In the genomic region with DNA sequence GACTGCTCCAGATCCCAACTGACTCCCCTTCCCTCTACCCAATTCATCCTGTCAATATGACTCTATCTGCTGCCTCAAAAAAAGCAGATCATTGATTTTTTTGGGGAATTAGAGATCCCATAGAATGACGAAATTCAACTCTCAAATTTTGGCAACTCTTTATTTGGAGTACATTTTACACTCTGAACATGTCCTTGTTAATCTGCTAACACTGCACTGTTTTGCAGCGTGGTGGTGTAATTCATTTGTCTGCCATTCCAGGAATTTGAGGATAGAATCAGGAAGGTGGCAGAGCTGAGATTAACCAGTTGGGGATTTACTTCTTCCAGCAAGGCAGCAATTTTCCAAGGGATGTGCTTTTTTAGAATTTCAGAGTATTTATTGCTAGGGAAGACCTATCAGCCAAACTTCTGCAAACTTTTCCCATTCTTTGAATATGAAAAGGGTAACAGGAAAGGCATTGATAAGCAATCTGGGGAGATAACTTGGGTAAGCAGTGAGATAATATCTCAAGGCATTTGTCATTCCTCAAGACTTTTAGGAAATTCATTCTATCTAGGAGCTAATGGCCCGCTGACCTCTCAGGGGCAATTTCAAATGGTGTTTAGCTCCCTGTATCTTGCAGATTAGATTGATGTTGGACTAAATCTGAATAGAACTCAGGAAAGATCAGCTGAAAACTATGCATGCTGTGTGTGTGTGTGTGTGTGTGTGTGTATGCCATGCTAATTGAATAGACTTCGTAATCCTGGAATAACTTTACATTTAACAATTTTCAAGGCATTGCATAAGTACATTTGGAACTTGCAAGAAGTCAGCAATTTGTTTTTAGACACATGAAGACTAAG, we compare ENCODE assay signal across 2 cellular contexts.
TF ChIP-seq lines count a peak whose summit lies in the region.

No MANE protein-coding gene starts in this region.

TF ChIP-seq in liver, 16 proteins besides CTCF, POLR2A, EP300 and RAD21:
- TF ChIP-seq REST (IDR thresholded peaks at IDR 0.05), result no peak
- no peak for TF ChIP-seq HNF4G (IDR thresholded peaks at IDR 0.05)
- peak; percentile 49 for TF ChIP-seq TAF1 (conservative IDR thresholded peaks at IDR 0.05)
- TF ChIP-seq ATF3 (IDR thresholded peaks at IDR 0.05), result peak; percentile 71
- peak; percentile 42 for TF ChIP-seq SP1 (IDR thresholded peaks at IDR 0.05)
- TF ChIP-seq RXRA (IDR thresholded peaks at IDR 0.05), result peak; percentile 53
- peak; percentile 19 to 34 for TF ChIP-seq HNF4A (conservative IDR thresholded peaks at IDR 0.05)
- peak; percentile 83 for TF ChIP-seq YY1 (IDR thresholded peaks at IDR 0.05)
- no peak for TF ChIP-seq GABPA (IDR thresholded peaks at IDR 0.05 in 1 of 2, conservative IDR thresholded peaks at IDR 0.05 in 1 of 2)
- TF ChIP-seq NR2F2 (IDR thresholded peaks at IDR 0.05), result no peak
- TF ChIP-seq, protein P1, sequence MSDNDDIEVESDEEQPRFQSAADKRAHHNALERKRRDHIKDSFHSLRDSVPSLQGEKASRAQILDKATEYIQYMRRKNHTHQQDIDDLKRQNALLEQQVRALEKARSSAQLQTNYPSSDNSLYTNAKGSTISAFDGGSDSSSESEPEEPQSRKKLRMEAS (IDR thresholded peaks at IDR 0.05), result peak; percentile 26
- TF ChIP-seq JUND (IDR thresholded peaks at IDR 0.05), result peak in 1 of 2 donors; percentile 38
- TF ChIP-seq FOXA2 (IDR thresholded peaks at IDR 0.05), result no peak
- TF ChIP-seq, protein P2, sequence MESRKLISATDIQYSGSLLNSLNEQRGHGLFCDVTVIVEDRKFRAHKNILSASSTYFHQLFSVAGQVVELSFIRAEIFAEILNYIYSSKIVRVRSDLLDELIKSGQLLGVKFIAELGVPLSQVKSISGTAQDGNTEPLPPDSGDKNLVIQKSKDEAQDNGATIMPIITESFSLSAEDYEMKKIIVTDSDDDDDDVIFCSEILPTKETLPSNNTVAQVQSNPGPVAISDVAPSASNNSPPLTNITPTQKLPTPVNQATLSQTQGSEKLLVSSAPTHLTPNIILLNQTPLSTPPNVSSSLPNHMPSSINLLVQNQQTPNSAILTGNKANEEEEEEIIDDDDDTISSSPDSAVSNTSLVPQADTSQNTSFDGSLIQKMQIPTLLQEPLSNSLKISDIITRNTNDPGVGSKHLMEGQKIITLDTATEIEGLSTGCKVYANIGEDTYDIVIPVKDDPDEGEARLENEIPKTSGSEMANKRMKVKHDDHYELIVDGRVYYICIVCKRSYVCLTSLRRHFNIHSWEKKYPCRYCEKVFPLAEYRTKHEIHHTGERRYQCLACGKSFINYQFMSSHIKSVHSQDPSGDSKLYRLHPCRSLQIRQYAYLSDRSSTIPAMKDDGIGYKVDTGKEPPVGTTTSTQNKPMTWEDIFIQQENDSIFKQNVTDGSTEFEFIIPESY (IDR thresholded peaks at IDR 0.05), result peak; percentile 22
- no peak for TF ChIP-seq EGR1 (IDR thresholded peaks at IDR 0.05; ENCODE audit: low read depth in 2 of 2)
- no peak for TF ChIP-seq FOXA1 (IDR thresholded peaks at IDR 0.05)

TF ChIP-seq in HepG2, 621 proteins besides CTCF, POLR2A, EP300 and RAD21:
- TF ChIP-seq ZNF101 (CRISPR knock-in tag; IDR thresholded peaks at IDR 0.05; ENCODE audit: borderline replicate concordance, low read depth), result no peak
- no peak for TF ChIP-seq TBX3 (IDR thresholded peaks at IDR 0.05; ENCODE audit: borderline replicate concordance)
- TF ChIP-seq, protein P3, sequence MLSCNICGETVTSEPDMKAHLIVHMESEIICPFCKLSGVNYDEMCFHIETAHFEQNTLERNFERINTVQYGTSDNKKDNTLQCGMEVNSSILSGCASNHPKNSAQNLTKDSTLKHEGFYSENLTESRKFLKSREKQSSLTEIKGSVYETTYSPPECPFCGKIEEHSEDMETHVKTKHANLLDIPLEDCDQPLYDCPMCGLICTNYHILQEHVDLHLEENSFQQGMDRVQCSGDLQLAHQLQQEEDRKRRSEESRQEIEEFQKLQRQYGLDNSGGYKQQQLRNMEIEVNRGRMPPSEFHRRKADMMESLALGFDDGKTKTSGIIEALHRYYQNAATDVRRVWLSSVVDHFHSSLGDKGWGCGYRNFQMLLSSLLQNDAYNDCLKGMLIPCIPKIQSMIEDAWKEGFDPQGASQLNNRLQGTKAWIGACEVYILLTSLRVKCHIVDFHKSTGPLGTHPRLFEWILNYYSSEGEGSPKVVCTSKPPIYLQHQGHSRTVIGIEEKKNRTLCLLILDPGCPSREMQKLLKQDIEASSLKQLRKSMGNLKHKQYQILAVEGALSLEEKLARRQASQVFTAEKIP (CRISPR knock-in tag; IDR thresholded peaks at IDR 0.05; ENCODE audit: borderline replicate concordance), result no peak
- TF ChIP-seq, protein P4, sequence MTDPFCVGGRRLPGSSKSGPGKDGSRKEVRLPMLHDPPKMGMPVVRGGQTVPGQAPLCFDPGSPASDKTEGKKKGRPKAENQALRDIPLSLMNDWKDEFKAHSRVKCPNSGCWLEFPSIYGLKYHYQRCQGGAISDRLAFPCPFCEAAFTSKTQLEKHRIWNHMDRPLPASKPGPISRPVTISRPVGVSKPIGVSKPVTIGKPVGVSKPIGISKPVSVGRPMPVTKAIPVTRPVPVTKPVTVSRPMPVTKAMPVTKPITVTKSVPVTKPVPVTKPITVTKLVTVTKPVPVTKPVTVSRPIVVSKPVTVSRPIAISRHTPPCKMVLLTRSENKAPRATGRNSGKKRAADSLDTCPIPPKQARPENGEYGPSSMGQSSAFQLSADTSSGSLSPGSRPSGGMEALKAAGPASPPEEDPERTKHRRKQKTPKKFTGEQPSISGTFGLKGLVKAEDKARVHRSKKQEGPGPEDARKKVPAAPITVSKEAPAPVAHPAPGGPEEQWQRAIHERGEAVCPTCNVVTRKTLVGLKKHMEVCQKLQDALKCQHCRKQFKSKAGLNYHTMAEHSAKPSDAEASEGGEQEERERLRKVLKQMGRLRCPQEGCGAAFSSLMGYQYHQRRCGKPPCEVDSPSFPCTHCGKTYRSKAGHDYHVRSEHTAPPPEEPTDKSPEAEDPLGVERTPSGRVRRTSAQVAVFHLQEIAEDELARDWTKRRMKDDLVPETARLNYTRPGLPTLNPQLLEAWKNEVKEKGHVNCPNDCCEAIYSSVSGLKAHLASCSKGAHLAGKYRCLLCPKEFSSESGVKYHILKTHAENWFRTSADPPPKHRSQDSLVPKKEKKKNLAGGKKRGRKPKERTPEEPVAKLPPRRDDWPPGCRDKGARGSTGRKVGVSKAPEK (CRISPR knock-in tag; IDR thresholded peaks at IDR 0.05; ENCODE audit: borderline replicate concordance), result no peak
- TF ChIP-seq ZNF780A (CRISPR knock-in tag; IDR thresholded peaks at IDR 0.05), result no peak
- no peak for TF ChIP-seq ZNF446 (CRISPR knock-in tag; IDR thresholded peaks at IDR 0.05)
- TF ChIP-seq ZBTB44 (CRISPR knock-in tag; IDR thresholded peaks at IDR 0.05), result no peak
- no peak for TF ChIP-seq GMEB2 (CRISPR knock-in tag; IDR thresholded peaks at IDR 0.05; ENCODE audit: low read depth)
- no peak for TF ChIP-seq ERF (CRISPR knock-in tag; IDR thresholded peaks at IDR 0.05)
